ENCODE assay signal across 1 cellular context in the genomic region with DNA sequence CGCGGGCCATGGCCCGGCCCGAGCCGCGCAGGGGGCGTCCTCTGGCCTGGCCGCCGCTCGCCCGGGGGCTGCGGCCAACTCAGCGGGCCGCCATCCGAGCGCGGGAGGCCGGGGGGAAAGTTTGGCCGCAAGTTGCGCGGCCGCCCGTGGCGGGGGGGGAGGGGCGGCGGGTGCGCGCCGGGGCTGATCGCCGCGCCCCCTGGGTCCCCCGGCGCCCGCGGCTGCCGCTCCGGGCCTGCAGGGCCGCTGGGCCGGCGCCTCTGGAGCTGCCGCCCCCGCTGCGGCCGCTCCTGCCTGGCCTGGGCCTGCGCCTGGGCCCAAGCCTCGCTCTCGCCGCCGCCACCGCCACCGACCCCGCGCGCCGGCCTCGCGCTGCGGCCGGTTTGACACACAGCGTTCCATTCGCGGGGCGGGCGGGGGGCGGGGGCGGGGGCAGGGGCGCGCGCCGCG.
TF ChIP-seq lines count a peak whose summit lies in the region.

Gene NR2F6, minus strand, starts transcription at position 385 of the 450 bp plus-strand sequence. CDS start 699 bp downstream, outside the sequence.

TF ChIP-seq in HepG2, 621 proteins besides CTCF, POLR2A, EP300 and RAD21 (continued from another document):
- TF ChIP-seq, protein P1, sequence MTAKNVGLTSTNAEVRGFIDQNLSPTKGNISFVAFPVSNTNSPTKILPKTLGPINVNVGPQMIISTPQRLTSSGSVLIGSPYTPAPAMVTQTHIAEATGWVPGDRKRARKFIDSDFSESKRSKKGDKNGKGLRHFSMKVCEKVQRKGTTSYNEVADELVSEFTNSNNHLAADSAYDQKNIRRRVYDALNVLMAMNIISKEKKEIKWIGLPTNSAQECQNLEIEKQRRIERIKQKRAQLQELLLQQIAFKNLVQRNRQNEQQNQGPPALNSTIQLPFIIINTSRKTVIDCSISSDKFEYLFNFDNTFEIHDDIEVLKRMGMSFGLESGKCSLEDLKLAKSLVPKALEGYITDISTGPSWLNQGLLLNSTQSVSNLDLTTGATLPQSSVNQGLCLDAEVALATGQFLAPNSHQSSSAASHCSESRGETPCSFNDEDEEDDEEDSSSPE (CRISPR knock-in tag; IDR thresholded peaks at IDR 0.05) = no peak
- TF ChIP-seq CREM (IDR thresholded peaks at IDR 0.05) = no peak
- no peak for TF ChIP-seq CREM (CRISPR knock-in tag; IDR thresholded peaks at IDR 0.05)
- no peak for TF ChIP-seq NKX3-1 (CRISPR knock-in tag; IDR thresholded peaks at IDR 0.05)
- no peak for TF ChIP-seq ZNF296 (CRISPR knock-in tag; conservative IDR thresholded peaks at IDR 0.05)
- TF ChIP-seq HNRNPLL (IDR thresholded peaks at IDR 0.05; ENCODE audit: low read depth, low read length, poor library complexity, severe bottlenecking) = peak; percentile 48
- TF ChIP-seq ZC3H13 (CRISPR knock-in tag; IDR thresholded peaks at IDR 0.05) = no peak
- peak; percentile 39; the same call in 1 of the 2 replicates for TF ChIP-seq ZFX (CRISPR knock-in tag; IDR thresholded peaks at IDR 0.05; ENCODE audit: low read depth)
- TF ChIP-seq KLF16 (CRISPR knock-in tag; IDR thresholded peaks at IDR 0.05) = no peak
- TF ChIP-seq TRAFD1 (CRISPR knock-in tag; IDR thresholded peaks at IDR 0.05; ENCODE audit: borderline replicate concordance) = no peak
- TF ChIP-seq SMYD3 (CRISPR knock-in tag; IDR thresholded peaks at IDR 0.05) = no peak
- no peak for TF ChIP-seq NAIF1 (CRISPR knock-in tag; IDR thresholded peaks at IDR 0.05; ENCODE audit: borderline replicate concordance)
- no peak for TF ChIP-seq ZNF251 (CRISPR knock-in tag; IDR thresholded peaks at IDR 0.05)
- TF ChIP-seq CBX1 (IDR thresholded peaks at IDR 0.05; ENCODE audit: low read depth) = no peak
- TF ChIP-seq ZNF343 (CRISPR knock-in tag; IDR thresholded peaks at IDR 0.05) = no peak
- TF ChIP-seq ZNF281 (CRISPR knock-in tag; IDR thresholded peaks at IDR 0.05; ENCODE audit: borderline replicate concordance) = peak; percentile 54; the same call in 1 of the 2 replicates
- TF ChIP-seq ZSCAN29 (CRISPR knock-in tag; conservative IDR thresholded peaks at IDR 0.05) = no peak
- TF ChIP-seq PAF1 (CRISPR knock-in tag; IDR thresholded peaks at IDR 0.05) = no peak
- TF ChIP-seq, protein P2, sequence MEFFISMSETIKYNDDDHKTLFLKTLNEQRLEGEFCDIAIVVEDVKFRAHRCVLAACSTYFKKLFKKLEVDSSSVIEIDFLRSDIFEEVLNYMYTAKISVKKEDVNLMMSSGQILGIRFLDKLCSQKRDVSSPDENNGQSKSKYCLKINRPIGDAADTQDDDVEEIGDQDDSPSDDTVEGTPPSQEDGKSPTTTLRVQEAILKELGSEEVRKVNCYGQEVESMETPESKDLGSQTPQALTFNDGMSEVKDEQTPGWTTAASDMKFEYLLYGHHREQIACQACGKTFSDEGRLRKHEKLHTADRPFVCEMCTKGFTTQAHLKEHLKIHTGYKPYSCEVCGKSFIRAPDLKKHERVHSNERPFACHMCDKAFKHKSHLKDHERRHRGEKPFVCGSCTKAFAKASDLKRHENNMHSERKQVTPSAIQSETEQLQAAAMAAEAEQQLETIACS (CRISPR knock-in tag; IDR thresholded peaks at IDR 0.05) = peak; percentile 41; the same call in 1 of the 2 replicates
- TF ChIP-seq ZFY (CRISPR knock-in tag; IDR thresholded peaks at IDR 0.05) = peak; percentile 80
- TF ChIP-seq ZNF639 (CRISPR knock-in tag; conservative IDR thresholded peaks at IDR 0.05) = no peak
- 0 out of 2 replicates have a peak, but pooled peaks have one; percentile 10 for TF ChIP-seq ZSCAN21 (CRISPR knock-in tag; IDR thresholded peaks at IDR 0.05; ENCODE audit: borderline replicate concordance)
- no peak for TF ChIP-seq AKAP8 (CRISPR knock-in tag; IDR thresholded peaks at IDR 0.05)
- TF ChIP-seq POLR2AphosphoS5 (IDR thresholded peaks at IDR 0.05; ENCODE audit: low read depth, low read length) = 0 out of 2 replicates have a peak, but pooled peaks have one; percentile 25
- TF ChIP-seq ZNF263 (CRISPR knock-in tag; IDR thresholded peaks at IDR 0.05) = no peak
- no peak for TF ChIP-seq ZNF136 (CRISPR knock-in tag; IDR thresholded peaks at IDR 0.05; ENCODE audit: low read depth)
- no peak for TF ChIP-seq ZNF253 (CRISPR knock-in tag; IDR thresholded peaks at IDR 0.05; ENCODE audit: borderline replicate concordance)
- no peak for TF ChIP-seq FOSL1 (CRISPR knock-in tag; IDR thresholded peaks at IDR 0.05; ENCODE audit: borderline replicate concordance)
- TF ChIP-seq PATZ1 (CRISPR knock-in tag; IDR thresholded peaks at IDR 0.05) = 0 out of 2 replicates have a peak, but pooled peaks have one; percentile 6
TF ChIP-seq in HepG2: peak in this region for 12.
